29 cellular contexts compared by ENCODE assay signal in the genomic region with DNA sequence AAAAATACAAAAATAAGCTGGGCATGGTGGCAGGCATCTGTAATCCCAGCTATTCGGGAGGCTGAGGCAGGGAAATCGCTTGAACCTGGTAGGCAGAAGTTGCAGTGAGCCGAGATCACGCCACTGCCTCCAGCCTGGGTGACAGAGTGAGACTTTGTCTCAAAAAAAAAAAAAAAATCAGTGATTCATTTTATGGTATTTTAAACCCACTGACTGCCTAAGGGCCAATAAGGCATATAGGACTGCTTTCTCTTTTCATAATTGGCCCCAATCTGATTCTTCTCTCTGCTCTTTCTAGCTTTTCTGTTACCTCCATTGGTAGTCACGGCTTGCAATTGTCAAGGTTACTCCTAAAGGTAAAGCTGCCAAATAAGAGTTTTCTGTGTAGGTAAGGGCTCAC.
"Had no signal": no experiment of that assay in that cellular context is flagged by ENCODE, and none has a peak within 500 bp of the region (broad histone marks: within the 10 kb centered on the region; RNA-seq: fewer than 3 reads in every experiment).

No MANE protein-coding gene starts in this region.

- DNase-seq: colonic mucosa; cortex of kidney; effector CD8-positive, alpha-beta T cell; effector memory CD8-positive, alpha-beta T cell; endodermal cell; erythroblast; esophagus squamous epithelium; foreskin fibroblast; foreskin melanocyte; gastrocnemius medialis; glutamatergic neuron; head of caudate nucleus; heart right ventricle; hippocampal formation; left cardiac atrium; left lung; left ventricle myocardium superior; lower lobe of right lung; mucosa of descending colon; naive B cell; naive thymus-derived CD8-positive, alpha-beta T cell had no signal

- H3K9me3 Mint-ChIP-seq: dendritic cell treated with granulocyte-macrophage colony-stimulating factor and Interleukin-4, amounts not matched to agents 40 ng/mL and 50 ng/mL, for 4 days; effector memory CD8-positive, alpha-beta T cell; endodermal cell; memory B cell; mesothelial cell of epicardium; naive B cell; naive thymus-derived CD8-positive, alpha-beta T cell had no signal

- H3K36me3 ChIP-seq: colonic mucosa, esophagus squamous epithelium, gastrocnemius medialis, heart right ventricle, left lung, lower lobe of right lung had no signal

- H3K36me3 Mint-ChIP-seq: memory B cell; mesothelial cell of epicardium; naive B cell; naive thymus-derived CD8-positive, alpha-beta T cell had no signal

- FAIRE-seq: endometrium, islet of Langerhans, keratinocyte had no signal

- H3K4me3 Mint-ChIP-seq: dendritic cell treated with granulocyte-macrophage colony-stimulating factor and Interleukin-4, amounts not matched to agents 40 ng/mL and 50 ng/mL, for 4 days; effector memory CD8-positive, alpha-beta T cell; endodermal cell; memory B cell; mesothelial cell of epicardium; naive B cell; naive thymus-derived CD8-positive, alpha-beta T cell had no signal

- ATAC-seq: effector memory CD8-positive, alpha-beta T cell; esophagus mucosa; gastrocnemius medialis; heart right ventricle; left cardiac atrium; left lung; left ventricle myocardium superior; lower lobe of right lung; mucosa of descending colon; naive thymus-derived CD8-positive, alpha-beta T cell had no signal

- H3K9me3 ChIP-seq: colonic mucosa, esophagus squamous epithelium, gastrocnemius medialis, heart right ventricle, left lung, lower lobe of right lung, mucosa of descending colon had no signal

- H3K27me3 Mint-ChIP-seq: naive B cell had no signal

- H3K27ac ChIP-seq: colonic mucosa, epithelial cell of prostate, esophagus squamous epithelium, gastrocnemius medialis, heart right ventricle, left lung, lower lobe of right lung had no signal

- H3K4me3 ChIP-seq: colonic mucosa, esophagus squamous epithelium, gastrocnemius medialis, heart right ventricle, left lung, lower lobe of right lung, mucosa of descending colon had no signal

- H3K27ac Mint-ChIP-seq: dendritic cell treated with granulocyte-macrophage colony-stimulating factor and Interleukin-4, amounts not matched to agents 40 ng/mL and 50 ng/mL, for 4 days; effector memory CD8-positive, alpha-beta T cell; endodermal cell; memory B cell; mesothelial cell of epicardium; naive B cell; naive thymus-derived CD8-positive, alpha-beta T cell had no signal

- H3K27me3 ChIP-seq: colonic mucosa, esophagus squamous epithelium, gastrocnemius medialis, left lung had no signal

- H3K4me1 ChIP-seq: colonic mucosa, gastrocnemius medialis had no signal

- H3K4me1 Mint-ChIP-seq: memory B cell; naive B cell; naive thymus-derived CD8-positive, alpha-beta T cell had no signal
